In the genomic region with DNA sequence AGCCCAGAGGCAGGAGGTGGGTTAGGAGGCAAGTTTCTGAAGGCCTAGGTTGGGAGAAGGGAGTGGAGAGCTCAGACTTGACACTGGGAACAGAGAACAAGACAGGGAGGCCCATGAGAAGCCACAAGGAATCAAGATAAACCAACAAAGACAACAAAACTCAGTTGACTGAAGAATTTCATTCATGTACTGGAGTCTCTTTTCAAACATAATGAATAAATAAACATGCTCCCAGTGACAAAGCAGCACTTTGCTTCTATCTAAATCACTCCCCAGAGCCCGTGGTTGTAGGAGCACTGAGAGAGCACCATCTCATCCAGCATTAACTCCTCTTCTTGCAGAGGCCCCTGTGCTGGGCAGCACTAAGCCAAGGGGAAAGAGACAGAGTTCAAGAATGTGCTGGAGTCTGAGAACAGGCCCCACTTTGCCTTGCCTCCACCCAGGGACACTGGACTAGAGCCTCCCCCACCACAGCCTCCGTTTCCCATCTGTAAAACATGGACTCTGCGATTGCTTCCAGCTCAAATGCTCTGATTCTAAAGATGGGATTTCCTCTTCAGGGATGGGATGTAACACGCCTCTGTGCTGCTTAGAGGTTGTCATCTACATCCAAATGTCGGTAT, we compare ENCODE assay signal across 23 cellular contexts.
DNase-seq lines count a peak whose midpoint lies in the region; TF ChIP-seq lines count a peak whose summit lies in the region.
"Had no signal": no experiment of that assay in that cellular context is flagged by ENCODE, and none has a peak within 500 bp of the region (broad histone marks: within the 10 kb centered on the region; RNA-seq: fewer than 3 reads in every experiment).

No MANE protein-coding gene starts in this region.

- H3F3A ChIP-seq in MM.1S (ENCODE audit: insufficient read depth, low read length), result no peaks in the 10 kb centered on the region

- H4K20me1 ChIP-seq in MM.1S (ENCODE audit: insufficient read depth, low read length), result no peaks in the 10 kb centered on the region
- H4K20me1 ChIP-seq: BLaER1 treated with 17β-estradiol and CSF1 and Interleukin-3, amounts not matched to agents 10 nM and 100 nM had no signal

- H3K4me3 ChIP-seq in endodermal cell (ENCODE audit: low read length), result no peak overlapping the region
- H3K4me3 ChIP-seq in MM.1S (ENCODE audit: low read length), result no peak overlapping the region
- H3K4me3 ChIP-seq: BLaER1 treated with 17β-estradiol and CSF1 and Interleukin-3, amounts not matched to agents 10 nM and 100 nM; HAP-1 had no signal

- no peak overlapping the region for H3K4me2 ChIP-seq in MM.1S (ENCODE audit: low read depth, low read length)
- H3K4me2 ChIP-seq: BLaER1 treated with 17β-estradiol and CSF1 and Interleukin-3, amounts not matched to agents 10 nM and 100 nM had no signal

- TF ChIP-seq CTCF in 22Rv1 (IDR thresholded peaks at IDR 0.05) (no peak), HFFc6 (IDR thresholded peaks at IDR 0.05) (no peak), endodermal cell (conservative IDR thresholded peaks at IDR 0.05) (no peak), MM.1S (IDR thresholded peaks at IDR 0.05; ENCODE audit: low read length) (no peak)

- no peak for DNase-seq in HFFc6
- DNase-seq in endodermal cell, result no peak
- DNase-seq in MM.1S, result no peak
- DNase-seq in NK-92 treated with Interleukin-12 subunit alpha and Interleukin-12 subunit beta, amount 100 ng/mL, for 24 hours (lab: John Stamatoyannopoulos, UW), result no peak
- no peak for DNase-seq in activated CD4-positive, alpha-beta T cell treated with anti-CD3 and anti-CD28 coated beads for 48 hours
- DNase-seq in NCI-H524 treated with DMSO at 0.1 percent for 48 hours (lab: John Stamatoyannopoulos, UW), result no peak
- DNase-seq: AML-193; CD4-positive, alpha-beta memory T cell; COR-L47; DMS 273 treated with DMSO at 0.1 percent for 48 hours; DMS79; GOT3; KG1; NCI-H1048; NCI-H1436; NCI-H187; NCI-H2081 treated with DMSO at 0.1 percent for 48 hours; NCI-H524; NCI-H774 had no signal

- H3K36me3 ChIP-seq in endodermal cell (ENCODE audit: control insufficient read depth, insufficient read depth, low read length), result no peaks in the 10 kb centered on the region
- H3K36me3 ChIP-seq in MM.1S (replicated peaks; ENCODE audit: insufficient read depth, low read length), result no peaks in the 10 kb centered on the region
- H3K36me3 ChIP-seq: BLaER1 treated with 17β-estradiol and CSF1 and Interleukin-3, amounts not matched to agents 10 nM and 100 nM; HAP-1 had no signal

- H3K9me3 Mint-ChIP-seq in HFFc6, result no peaks in the 10 kb centered on the region
- no peaks in the 10 kb centered on the region for H3K9me3 Mint-ChIP-seq in endodermal cell
- H3K9me3 Mint-ChIP-seq: CD4-positive, alpha-beta memory T cell had no signal

- H3K27ac ChIP-seq in 22Rv1 (peak overlapping the region; percentile 87), angular gyrus (ENCODE audit: low read depth, low read length) (peak overlapping the region; percentile 4), endodermal cell (ENCODE audit: low read depth, low read length) (no peak overlapping the region), MM.1S (ENCODE audit: low read length) (no peak overlapping the region)
- H3K27ac ChIP-seq: BLaER1 treated with 17β-estradiol and CSF1 and Interleukin-3, amounts not matched to agents 10 nM and 100 nM had no signal

- no peaks in the 10 kb centered on the region for H3K27me3 Mint-ChIP-seq in HFFc6 (ENCODE audit: insufficient read depth)
- no peaks in the 10 kb centered on the region for H3K27me3 Mint-ChIP-seq in endodermal cell (ENCODE audit: insufficient read depth)

- WGBS in endodermal cell (ENCODE audit: insufficient coverage in 1 of 2, insufficient read length in 1 of 2), 2 experiments, result 91 to 93% methylated on average over 4 to 5 of the region's 5 CpGs

- no peak overlapping the region for H2AFZ ChIP-seq in MM.1S (ENCODE audit: low read length)

- H3K4me1 Mint-ChIP-seq in HFFc6 (ENCODE audit: low read depth), result peaks cover 76% of the 10 kb centered on the region
- H3K4me1 Mint-ChIP-seq in endodermal cell, result peaks cover 52% of the 10 kb centered on the region
- H3K4me1 Mint-ChIP-seq: CD4-positive, alpha-beta memory T cell had no signal

- H3K4me1 ChIP-seq in endodermal cell (ENCODE audit: control insufficient read depth, insufficient read depth, low read length) (peaks cover 31% of the 10 kb centered on the region), MM.1S (ENCODE audit: low read length) (no peaks in the 10 kb centered on the region)
- H3K4me1 ChIP-seq: BLaER1 treated with 17β-estradiol and CSF1 and Interleukin-3, amounts not matched to agents 10 nM and 100 nM; HAP-1 had no signal

- H3K27ac Mint-ChIP-seq in HFFc6, result peak overlapping the region; percentile 65
- peak overlapping the region; percentile 35 for H3K27ac Mint-ChIP-seq in endodermal cell
- H3K27ac Mint-ChIP-seq: CD4-positive, alpha-beta memory T cell had no signal

- H3K9ac ChIP-seq in endodermal cell (ENCODE audit: extremely low read depth, low read length, poor library complexity, severe bottlenecking), result no peak overlapping the region
- no peak overlapping the region for H3K9ac ChIP-seq in MM.1S (ENCODE audit: low read length)
- H3K9ac ChIP-seq: BLaER1 treated with 17β-estradiol and CSF1 and Interleukin-3, amounts not matched to agents 10 nM and 100 nM had no signal

- no peaks in the 10 kb centered on the region for H3K9me2 ChIP-seq in MM.1S (replicated peaks; ENCODE audit: insufficient read depth, low read length)

- H3K27me3 ChIP-seq in endodermal cell (ENCODE audit: control insufficient read depth, insufficient read depth, low read length, poor library complexity, severe bottlenecking), result no peaks in the 10 kb centered on the region
- no peaks in the 10 kb centered on the region for H3K27me3 ChIP-seq in MM.1S (replicated peaks; ENCODE audit: insufficient read depth, low read length)
- H3K27me3 ChIP-seq: BLaER1 treated with 17β-estradiol and CSF1 and Interleukin-3, amounts not matched to agents 10 nM and 100 nM had no signal

- H3K36me3 Mint-ChIP-seq in HFFc6 (ENCODE audit: low read depth) (no peaks in the 10 kb centered on the region; the same call in 1 of the 2 replicates), endodermal cell (ENCODE audit: low read depth) (no peaks in the 10 kb centered on the region)
- H3K36me3 Mint-ChIP-seq: CD4-positive, alpha-beta memory T cell had no signal

- no peaks in the 10 kb centered on the region for H3K79me2 ChIP-seq in MM.1S (ENCODE audit: low read length)

- no peak overlapping the region for H3K4me3 Mint-ChIP-seq in HFFc6
- no peak overlapping the region for H3K4me3 Mint-ChIP-seq in endodermal cell
- H3K4me3 Mint-ChIP-seq: CD4-positive, alpha-beta memory T cell had no signal

- H3K9me3 ChIP-seq in endodermal cell (ENCODE audit: control insufficient read depth, low read length) (no peaks in the 10 kb centered on the region), MM.1S (replicated peaks; ENCODE audit: insufficient read depth, low read length) (no peaks in the 10 kb centered on the region)
- H3K9me3 ChIP-seq: BLaER1 treated with 17β-estradiol and CSF1 and Interleukin-3, amounts not matched to agents 10 nM and 100 nM; HAP-1 had no signal

Comparison
In these comparisons a context has a peak if more than half of its experiments do, and no peak if none do; other contexts are left out.
1. H3K27ac ChIP-seq: peak in 22Rv1 (single experiment) and angular gyrus (single experiment); none in endodermal cell (single experiment) and MM.1S (single experiment).